ENCODE assay signal across 19 cellular contexts in genomic region chr9:136241540-136241939, GRCh38. TPM values are rescaled to one million over a fixed set of nuclear protein-coding genes. Genes with fewer than 3 reads are reported as not detected.
DNase-seq lines count a peak whose midpoint lies in the region; ATAC-seq, FAIRE-seq and TF ChIP-seq lines count a peak whose summit lies in the region.
"Had no signal": no experiment of that assay in that cellular context is flagged by ENCODE, and none has a peak within 500 bp of the region (broad histone marks: within the 10 kb centered on the region; RNA-seq: fewer than 3 reads in every experiment).

No MANE protein-coding gene starts in this region.

- H3K27ac ChIP-seq in HepG2 (ENCODE audit: extremely low read length, insufficient read depth, low read length) (no peak overlapping the region), right lobe of liver (no peak overlapping the region), OCI-LY1 (ENCODE audit: low read depth, low read length, poor library complexity, severe bottlenecking) (peak overlapping the region; percentile 89)
- H3K27ac ChIP-seq: A549 had no signal

- ATAC-seq in HepG2 (no peak), right lobe of liver (no peak), HG02840 (IDR thresholded peaks at IDR 0.05; ENCODE audit: low FRiP score, unreplicated experiment) (no peak)
- ATAC-seq: A549, SK-N-SH treated with all-trans-retinoic acid at 6 μM for 48 hours had no signal

- peaks cover 61% of the 10 kb centered on the region for H4K20me1 ChIP-seq in HepG2 (ENCODE audit: insufficient read depth, low read length)
- no peaks in the 10 kb centered on the region for H4K20me1 ChIP-seq in OCI-LY1 (ENCODE audit: insufficient read depth, low read length)

- H3K9me3 Mint-ChIP-seq in Caco-2 (ENCODE audit: unreplicated experiment): no peaks in the 10 kb centered on the region
- H3K9me3 Mint-ChIP-seq: CD4-positive, CD25-positive, alpha-beta regulatory T cell; HFFc6 had no signal

- no peak for TF ChIP-seq EP300 in HepG2 (IDR thresholded peaks at IDR 0.05; ENCODE audit: low read depth in 2 of 2, low read length in 2 of 2)
- TF ChIP-seq EP300 in HepG2 (CRISPR knock-in tag; IDR thresholded peaks at IDR 0.05; ENCODE audit: borderline replicate concordance): no peak

- H3K4me3 ChIP-seq in HepG2 (replicated peaks in 1 of 3; ENCODE audit: insufficient read depth in 1 of 3, low read depth in 2 of 3, low read length in 3 of 3): no peak overlapping the region
- no peak overlapping the region for H3K4me3 ChIP-seq in right lobe of liver
- peak overlapping the region; percentile 40 for H3K4me3 ChIP-seq in OCI-LY1 (ENCODE audit: low read depth, low read length, poor library complexity, severe bottlenecking)
- H3K4me3 ChIP-seq in Caco-2 (ENCODE audit: low read depth, low read length): no peak overlapping the region
- H3K4me3 ChIP-seq: A549, Peyer's patch had no signal

- H3K79me2 ChIP-seq in HepG2 (ENCODE audit: insufficient read depth, low read length) (peaks cover 71% of the 10 kb centered on the region), OCI-LY1 (ENCODE audit: insufficient read depth, low read length) (peaks cover 48% of the 10 kb centered on the region)

- H3K27ac Mint-ChIP-seq in Caco-2 (ENCODE audit: unreplicated experiment): no peak overlapping the region
- H3K27ac Mint-ChIP-seq: HFFc6 had no signal

- TF ChIP-seq POLR2A in HepG2 (IDR thresholded peaks at IDR 0.05; ENCODE audit: insufficient read depth in 1 of 2, low read depth in 2 of 2, low read length in 2 of 2) (no peak), right lobe of liver (IDR thresholded peaks at IDR 0.05) (no peak), erythroblast (IDR thresholded peaks at IDR 0.05; ENCODE audit: low read length) (no peak)

- POLR2A ChIA-PET in HepG2 (lab: Yijun Ruan, JAX) (no interaction called here), Caco-2 (lab: Charles Lee) (no interaction called here)

- H3K27me3 Mint-ChIP-seq in Caco-2 (ENCODE audit: insufficient read depth, unreplicated experiment): no peaks in the 10 kb centered on the region
- H3K27me3 Mint-ChIP-seq: CD4-positive, CD25-positive, alpha-beta regulatory T cell had no signal

- intact Hi-C loops in HepG2 (cut with micrococcal nuclease; ENCODE audit: unreplicated experiment): no loop called here
- intact Hi-C loops in right lobe of liver (cut with DNase I): no loop called here
- intact Hi-C loops in Caco-2 (cut with micrococcal nuclease; ENCODE audit: unreplicated experiment): no loop called here

- in situ Hi-C loops in HepG2 (cut with HindIII; ENCODE audit: extremely low pct_ligation_motif_present, low pct_unique_long_range_greater_than_20kb): no loop called here

- no peak overlapping the region for H2AFZ ChIP-seq in HepG2 (ENCODE audit: low read length)
- no peak overlapping the region for H2AFZ ChIP-seq in OCI-LY1 (ENCODE audit: low read length)

- H3K4me2 ChIP-seq in HepG2 (ENCODE audit: low read depth, low read length) (no peak overlapping the region), OCI-LY1 (ENCODE audit: low read length) (peak overlapping the region; percentile 84)
- H3K4me2 ChIP-seq: A549 had no signal

- CTCF ChIA-PET in HepG2 (lab: Yijun Ruan, JAX; ENCODE audit: low intra/inter-chr PET ratio, low total read pairs): no interaction called here
- CTCF ChIA-PET in Caco-2 (lab: Charles Lee): no interaction called here

- peaks cover 7% of the 10 kb centered on the region for H3K36me3 Mint-ChIP-seq in Caco-2 (ENCODE audit: insufficient read depth, unreplicated experiment)
- H3K36me3 Mint-ChIP-seq: CD4-positive, CD25-positive, alpha-beta regulatory T cell had no signal

- TF ChIP-seq RAD21 in HepG2 (CRISPR knock-in tag; IDR thresholded peaks at IDR 0.05): no peak

- H3K4me1 ChIP-seq in HepG2 (ENCODE audit: insufficient read depth, low read length) (peaks cover 63% of the 10 kb centered on the region), right lobe of liver (peaks cover 0 to 16% (median 4%) of the 10 kb centered on the region in 4 donors), OCI-LY1 (ENCODE audit: insufficient read depth, low read length, severe bottlenecking) (peaks cover 81% of the 10 kb centered on the region), Caco-2 (peaks cover 13% of the 10 kb centered on the region)

- BruUV-seq in HepG2 (replicated peaks; lab: Mats Ljungman, UMichigan): no TSS peak
- no TSS peak for BruUV-seq in Caco-2 (replicated peaks; lab: Mats Ljungman, UMichigan)

- H3K4me1 Mint-ChIP-seq in Caco-2 (ENCODE audit: low read depth, unreplicated experiment): peaks cover 22% of the 10 kb centered on the region

- TF ChIP-seq CTCF in HepG2 (CRISPR knock-in tag; IDR thresholded peaks at IDR 0.05): no peak
- no peak for TF ChIP-seq CTCF in right lobe of liver (IDR thresholded peaks at IDR 0.05)
- TF ChIP-seq CTCF in OCI-LY1 (IDR thresholded peaks at IDR 0.05; ENCODE audit: low read length): peak; percentile 11; the same call in 1 of the 2 replicates
- no peak for TF ChIP-seq CTCF in Caco-2 (IDR thresholded peaks at IDR 0.05; ENCODE audit: insufficient read depth in 1 of 2, low read depth in 1 of 2, low read length in 1 of 2, severe bottlenecking in 1 of 2, unreplicated experiment in 1 of 2)

- H3K9me3 ChIP-seq in HepG2 (ENCODE audit: low read length): no peaks in the 10 kb centered on the region
- H3K9me3 ChIP-seq in right lobe of liver: no peaks in the 10 kb centered on the region
- no peaks in the 10 kb centered on the region for H3K9me3 ChIP-seq in OCI-LY1 (ENCODE audit: low read length)
- no peaks in the 10 kb centered on the region for H3K9me3 ChIP-seq in Caco-2
- H3K9me3 ChIP-seq: A549, Peyer's patch had no signal

- H3F3A ChIP-seq in OCI-LY1 (ENCODE audit: insufficient read depth, low read length): peaks cover 9% of the 10 kb centered on the region; the same call in 1 of the 2 replicates

- FAIRE-seq in HepG2 (lab: Jason Lieb, UNC): no peak
- FAIRE-seq: A549 had no signal

- H3K9ac ChIP-seq in HepG2 (ENCODE audit: insufficient read depth, low read depth, low read length) (no peak overlapping the region), OCI-LY1 (ENCODE audit: low read length) (peak overlapping the region; percentile 33; the same call in 1 of the 2 replicates)

- peaks cover 1 to 16% of the 10 kb centered on the region in 2 experiments; a peak in 2 of 5 replicates for H3K36me3 ChIP-seq in HepG2 (replicated peaks in 1 of 2; ENCODE audit: control insufficient read depth in 1 of 2, insufficient read depth in 2 of 2, low read length in 2 of 2)
- no peaks in the 10 kb centered on the region for H3K36me3 ChIP-seq in right lobe of liver
- peaks cover 44% of the 10 kb centered on the region for H3K36me3 ChIP-seq in OCI-LY1 (ENCODE audit: insufficient read depth, low read length)
- H3K36me3 ChIP-seq in Caco-2 (ENCODE audit: control insufficient read depth, insufficient read depth, low read length): no peaks in the 10 kb centered on the region

- H3K9me2 ChIP-seq in OCI-LY1 (ENCODE audit: low read depth, low read length): no peaks in the 10 kb centered on the region

- H3K27me3 ChIP-seq in HepG2 (ENCODE audit: control insufficient read depth in 1 of 2, insufficient read depth in 2 of 2, low read length in 2 of 2) (peaks cover 0 to 5% of the 10 kb centered on the region in 2 experiments; a peak in 2 of 5 replicates), right lobe of liver (no peaks in the 10 kb centered on the region), OCI-LY1 (ENCODE audit: insufficient read depth, low read length) (no peaks in the 10 kb centered on the region), Caco-2 (replicated peaks; ENCODE audit: control insufficient read depth, insufficient read depth, low read length) (no peaks in the 10 kb centered on the region)
- H3K27me3 ChIP-seq: Peyer's patch had no signal

- 100% methylated on average over 12 of the region's 13 CpGs for WGBS in HepG2 (ENCODE audit: low lambda C conversion rate)
- 100% methylated on average over 9 of the region's 13 CpGs for WGBS in right lobe of liver (ENCODE audit: insufficient coverage, low coverage, low lambda C conversion rate, missing lambda C conversion rate)

- no peak overlapping the region for H3K4me3 Mint-ChIP-seq in Caco-2 (ENCODE audit: unreplicated experiment)
- H3K4me3 Mint-ChIP-seq: HFFc6 had no signal

- DNase-seq in HepG2 (ENCODE audit: low spot score) (no peak), right lobe of liver (no peak), erythroblast (lab: John Stamatoyannopoulos, UW) (peak; percentile 38 to 48), NCI-H1048 (lab: John Stamatoyannopoulos, UW) (no peak), Caco-2 (no peak)
- DNase-seq: CD4-positive, CD25-positive, alpha-beta regulatory T cell; GOT3; HFFc6; MV-4-11; NCI-H1436; NCI-H2029 treated with DMSO at 0.1 percent for 48 hours; NCI-H524; Peyer's patch; Right ventricle myocardium superior had no signal

RNA-seq across cellular contexts. Expression of gene QSOX2, which starts 4.1 kb away (rescaled TPM):
- total RNA-seq in HepG2 (2016; rRNA removed; fragmentation: Illumina TruSeq; extraction: Trizol) (10.1 and 27.1 TPM in 2 replicates), right lobe of liver (1 to 10 TPM; 2.9 to 8.7 (median 6.4) TPM), Caco-2 (2022) (26.9 and 29.6 TPM in 2 replicates)
- 2.0 and 2.2 TPM in 2 replicates for total RNA-seq in HepG2 (2016; cell fraction: cytosol; rRNA removed; fragmentation: Illumina TruSeq; extraction: Trizol; ENCODE audit: low read depth)
- 9.0 and 27.0 TPM in 2 replicates for total RNA-seq in HepG2 (2016; cell fraction: insoluble cytoplasmic fraction; rRNA removed; fragmentation: Illumina TruSeq; extraction: Trizol)
- 4.9 and 5.5 TPM in 2 replicates for total RNA-seq in HepG2 (2016; cell fraction: membrane; rRNA removed; fragmentation: Illumina TruSeq; extraction: Trizol)
- 29.4 and 33.0 TPM in 2 replicates for total RNA-seq in HepG2 (2016; cell fraction: nucleus; rRNA removed; fragmentation: Illumina TruSeq; extraction: Trizol)
- 36.4 and 42.1 TPM in 2 replicates for polyA plus RNA-seq in HepG2 (2011; rRNA removed)
- 18.1 and 19.6 TPM in 2 replicates for polyA plus RNA-seq in HepG2 (2011; cell fraction: cytosol; rRNA removed)
- 53.2 and 71.8 TPM in 2 replicates for polyA plus RNA-seq in HepG2 (2011; cell fraction: nucleus; rRNA removed)
- polyA plus RNA-seq in HepG2 (2012): 28.3 and 37.6 TPM in 2 replicates
- 1.3 and 1.4 TPM in 2 replicates for polyA plus RNA-seq in HepG2 (2016; cell fraction: cytosol; fragmentation: Illumina TruSeq; extraction: Trizol; ENCODE audit: low read depth)
- 8.1 and 10.4 TPM in 2 replicates for polyA plus RNA-seq in HepG2 (2016; cell fraction: insoluble cytoplasmic fraction; fragmentation: Illumina TruSeq; extraction: Trizol; ENCODE audit: low read depth)
- 2.5 and 3.2 TPM in 2 replicates for polyA plus RNA-seq in HepG2 (2016; cell fraction: membrane; fragmentation: Illumina TruSeq; extraction: Trizol; ENCODE audit: low read depth)
- polyA plus RNA-seq in HepG2 (2016; cell fraction: nucleus; fragmentation: Illumina TruSeq; extraction: Trizol; ENCODE audit: insufficient read depth, low read depth): 56.3 and 58.3 TPM in 2 replicates
- polyA minus RNA-seq in HepG2 (2011; rRNA and poly(A)+ RNA removed; ENCODE audit: low replicate concordance): 28.3 and 40.5 TPM in 2 replicates
- 18.7 and 20.4 TPM in 2 replicates for polyA minus RNA-seq in HepG2 (2011; cell fraction: cytosol; rRNA and poly(A)+ RNA removed)
- 26.1 and 26.5 TPM in 2 replicates for polyA minus RNA-seq in HepG2 (2011; cell fraction: nucleus; rRNA and poly(A)+ RNA removed)

RNA-seq across cellular contexts. Expression of gene LHX3, which starts 36.6 kb away (rescaled TPM):
- total RNA-seq in HepG2 (2016; rRNA removed; fragmentation: Illumina TruSeq; extraction: Trizol) (not detected in 2 replicates), right lobe of liver (not detected), Caco-2 (2022) (1.1 and 1.2 TPM in 2 replicates)
- not detected in 2 replicates for total RNA-seq in HepG2 (2016; cell fraction: cytosol; rRNA removed; fragmentation: Illumina TruSeq; extraction: Trizol; ENCODE audit: low read depth)
- not detected in 2 replicates for total RNA-seq in HepG2 (2016; cell fraction: insoluble cytoplasmic fraction; rRNA removed; fragmentation: Illumina TruSeq; extraction: Trizol)
- not detected in 2 replicates for total RNA-seq in HepG2 (2016; cell fraction: membrane; rRNA removed; fragmentation: Illumina TruSeq; extraction: Trizol)
- not detected in 2 replicates for total RNA-seq in HepG2 (2016; cell fraction: nucleus; rRNA removed; fragmentation: Illumina TruSeq; extraction: Trizol)
- polyA plus RNA-seq in HepG2 (2011; rRNA removed): not detected in 2 replicates
- not detected in 2 replicates for polyA plus RNA-seq in HepG2 (2011; cell fraction: cytosol; rRNA removed)
- 0.03 TPM in 1 of 2 replicates, not detected in the other for polyA plus RNA-seq in HepG2 (2011; cell fraction: nucleus; rRNA removed)
- not detected in 2 replicates for polyA plus RNA-seq in HepG2 (2012)
- polyA plus RNA-seq in HepG2 (2016; cell fraction: cytosol; fragmentation: Illumina TruSeq; extraction: Trizol; ENCODE audit: low read depth): not detected in 2 replicates
- not detected in 2 replicates for polyA plus RNA-seq in HepG2 (2016; cell fraction: insoluble cytoplasmic fraction; fragmentation: Illumina TruSeq; extraction: Trizol; ENCODE audit: low read depth)
- not detected in 2 replicates for polyA plus RNA-seq in HepG2 (2016; cell fraction: membrane; fragmentation: Illumina TruSeq; extraction: Trizol; ENCODE audit: low read depth)
- polyA plus RNA-seq in HepG2 (2016; cell fraction: nucleus; fragmentation: Illumina TruSeq; extraction: Trizol; ENCODE audit: insufficient read depth, low read depth): not detected in 2 replicates
- 0.05 TPM in 1 of 2 replicates, not detected in the other for polyA minus RNA-seq in HepG2 (2011; rRNA and poly(A)+ RNA removed; ENCODE audit: low replicate concordance)
- not detected in 2 replicates for polyA minus RNA-seq in HepG2 (2011; cell fraction: cytosol; rRNA and poly(A)+ RNA removed)
- 0.13 TPM in 1 of 2 replicates, not detected in the other for polyA minus RNA-seq in HepG2 (2011; cell fraction: nucleus; rRNA and poly(A)+ RNA removed)
- total RNA-seq: CD4-positive, CD25-positive, alpha-beta regulatory T cell; Daoy; HFFc6; Peyer's patch; Right ventricle myocardium superior had no signal
- polyA plus RNA-seq: CD4-positive, CD25-positive, alpha-beta regulatory T cell had no signal

Comparison
In these comparisons a context has a peak if more than half of its experiments do, and no peak if none do; other contexts are left out.
1. DNase-seq: peak in erythroblast (2 of 2); none in HepG2 (single experiment), right lobe of liver (0 of 3), NCI-H1048 (single experiment) and Caco-2 (0 of 2).